8 cellular contexts compared by ENCODE assay signal in the genomic region with DNA sequence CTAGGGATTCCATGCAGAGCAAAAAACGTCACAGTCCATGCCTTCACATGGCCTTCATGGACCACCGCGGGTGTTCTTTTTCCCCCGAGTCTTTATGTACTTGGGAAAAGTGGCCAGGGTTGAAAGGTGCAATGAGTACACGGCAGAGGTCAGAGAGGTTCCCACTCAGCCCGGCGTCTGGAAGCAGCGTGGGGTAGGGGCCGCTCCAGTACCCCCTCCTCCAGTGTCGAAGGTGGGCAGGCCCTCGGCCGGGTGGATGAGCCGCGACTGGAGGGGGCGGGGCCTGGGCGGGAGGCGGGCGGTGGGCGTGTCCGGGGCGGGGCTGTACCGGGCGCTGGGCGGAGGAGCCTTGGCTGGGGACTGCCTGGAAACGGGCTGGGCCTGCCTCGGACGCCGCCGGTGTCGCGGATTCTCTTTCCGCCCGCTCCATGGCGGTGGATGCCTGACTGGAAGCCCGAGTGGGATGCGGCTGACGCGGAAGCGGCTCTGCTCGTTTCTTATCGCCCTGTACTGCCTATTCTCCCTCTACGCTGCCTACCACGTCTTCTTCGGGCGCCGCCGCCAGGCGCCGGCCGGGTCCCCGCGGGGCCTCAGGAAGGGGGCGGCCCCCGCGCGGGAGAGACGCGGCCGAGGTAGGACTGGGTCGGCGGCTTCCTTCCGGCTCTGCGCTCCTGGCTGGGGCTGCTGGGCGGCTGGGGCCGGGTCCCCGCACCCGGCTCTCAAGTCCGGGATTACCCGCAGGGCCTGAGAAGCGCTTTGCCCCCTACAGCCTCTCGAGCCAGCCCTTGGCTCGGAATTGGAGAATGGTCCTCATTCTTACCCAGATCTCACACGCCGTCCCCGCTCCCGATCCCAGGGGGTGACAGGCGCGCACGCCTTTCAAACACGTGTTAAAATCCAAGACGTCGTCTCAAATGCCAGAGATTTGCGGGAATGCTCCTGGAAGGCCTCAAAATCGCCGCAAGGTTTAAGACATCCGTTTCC. TPM values are rescaled to one million over a fixed set of nuclear protein-coding genes. Genes with fewer than 3 reads are reported as not detected.
A peak's percentile ranks its signal among the peaks of the same experiment; 100 is the strongest.
DNase-seq lines count a peak whose midpoint lies in the region; ATAC-seq and TF ChIP-seq lines count a peak whose summit lies in the region.

A gene with protein sequence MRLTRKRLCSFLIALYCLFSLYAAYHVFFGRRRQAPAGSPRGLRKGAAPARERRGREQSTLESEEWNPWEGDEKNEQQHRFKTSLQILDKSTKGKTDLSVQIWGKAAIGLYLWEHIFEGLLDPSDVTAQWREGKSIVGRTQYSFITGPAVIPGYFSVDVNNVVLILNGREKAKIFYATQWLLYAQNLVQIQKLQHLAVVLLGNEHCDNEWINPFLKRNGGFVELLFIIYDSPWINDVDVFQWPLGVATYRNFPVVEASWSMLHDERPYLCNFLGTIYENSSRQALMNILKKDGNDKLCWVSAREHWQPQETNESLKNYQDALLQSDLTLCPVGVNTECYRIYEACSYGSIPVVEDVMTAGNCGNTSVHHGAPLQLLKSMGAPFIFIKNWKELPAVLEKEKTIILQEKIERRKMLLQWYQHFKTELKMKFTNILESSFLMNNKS (plus strand): TSS at position 412 of the 984 bp plus-strand sequence. CDS start 52 bp downstream, at position 464.

- H3K4me1 ChIP-seq in adipocyte (ENCODE audit: control insufficient read depth, insufficient read depth, low read length) (peaks cover 14% of the 10 kb centered on the region), cardiac muscle cell (ENCODE audit: low read depth) (peaks cover 7% of the 10 kb centered on the region)

- peak within 1 kb of the TSS; percentile 97 for H3K27ac ChIP-seq in cardiac muscle cell

- peak; percentile 95 for ATAC-seq in HG02678 (IDR thresholded peaks at IDR 0.05; ENCODE audit: unreplicated experiment)

- H3K36me3 Mint-ChIP-seq in type B pancreatic cell: peaks cover 22% of the 10 kb centered on the region

- no peaks in the 10 kb centered on the region for H3K9me3 ChIP-seq in adipocyte (ENCODE audit: control insufficient read depth, low read length)
- H3K9me3 ChIP-seq in cardiac muscle cell (ENCODE audit: low read depth): no peaks in the 10 kb centered on the region

- H3K4me3 ChIP-seq in GM12875 (ENCODE audit: low read depth, low read length) (peak within 1 kb of the TSS; percentile 81), adipocyte (ENCODE audit: low read length) (peak within 1 kb of the TSS; percentile 99), cardiac muscle cell (peak within 1 kb of the TSS; percentile 92)

- peaks cover 19% of the 10 kb centered on the region for H3K4me1 Mint-ChIP-seq in type B pancreatic cell (ENCODE audit: unreplicated experiment)

- TF ChIP-seq CTCF in GM12875 (IDR thresholded peaks at IDR 0.05; ENCODE audit: borderline replicate concordance, insufficient read depth, low read depth, low read length): no peak
- TF ChIP-seq CTCF in cardiac muscle cell (IDR thresholded peaks at IDR 0.05; ENCODE audit: low read depth, low read length): no peak
- peak; percentile 27 for TF ChIP-seq CTCF in type B pancreatic cell (conservative IDR thresholded peaks at IDR 0.05)

- H3K27ac Mint-ChIP-seq in type B pancreatic cell: peak within 1 kb of the TSS; percentile 95

- H3K9me3 Mint-ChIP-seq in type B pancreatic cell: no peaks in the 10 kb centered on the region

- H3K36me3 ChIP-seq in adipocyte (ENCODE audit: control insufficient read depth, insufficient read depth, low read length, severe bottlenecking) (peaks cover 19% of the 10 kb centered on the region), cardiac muscle cell (no peaks in the 10 kb centered on the region)

- peak within 1 kb of the TSS; percentile 99 for H3K4me3 Mint-ChIP-seq in type B pancreatic cell

- peaks cover 13% of the 10 kb centered on the region for H3K27me3 Mint-ChIP-seq in type B pancreatic cell

- no peaks in the 10 kb centered on the region for H3K27me3 ChIP-seq in adipocyte (replicated peaks; ENCODE audit: control insufficient read depth, insufficient read depth, low read length)
- no peaks in the 10 kb centered on the region for H3K27me3 ChIP-seq in cardiac muscle cell

- DNase-seq in NCI-H1105 treated with DMSO at 0.1 percent for 48 hours (lab: John Stamatoyannopoulos, UW) (peak; percentile 83), T follicular helper cell (ENCODE audit: low read depth) (peak; percentile 70), adipocyte (ENCODE audit: low read depth) (peak; percentile 93), cardiac muscle cell (ENCODE audit: low read depth in 1 of 2, low spot score in 1 of 2) (peak; percentile 87 to 88), pons (ENCODE audit: low spot score) (peak; percentile 65), type B pancreatic cell (ENCODE audit: extremely low spot score, unreplicated experiment) (peak; percentile 91)

- peak within 1 kb of the TSS; percentile 96 for H3K9ac ChIP-seq in adipocyte (ENCODE audit: low read length)

RNA-seq across cellular contexts. Expression of the gene that starts here (rescaled TPM):
- total RNA-seq in cardiac muscle cell (13.8 and 30.8 TPM in 2 replicates), type B pancreatic cell (ENCODE audit: low replicate concordance) (15.4 and 19.2 TPM in 2 replicates)
- 20.3 and 24.1 TPM in 2 replicates for polyA plus RNA-seq in cardiac muscle cell

Comparison
In these comparisons a context has a peak if more than half of its experiments do, and no peak if none do; other contexts are left out.
1. Peak in every context shown above with its lines: DNase-seq, ATAC-seq, H3K4me3 ChIP-seq and H3K27ac ChIP-seq.